In genomic region chr12:24845615-24846014, GRCh38 we compare ENCODE assay signal across 2 cellular contexts.
TF ChIP-seq lines count a peak whose summit lies in the region.

No MANE protein-coding gene starts in this region.

TF ChIP-seq in SK-N-SH treated with all-trans-retinoic acid at 6 μM for 48 hours, 23 proteins besides CTCF, POLR2A, EP300 and RAD21 (continued from another document):
- TF ChIP-seq TSHZ2 (CRISPR knock-in tag; IDR thresholded peaks at IDR 0.05) (no peak), ZFP3 (CRISPR knock-in tag; IDR thresholded peaks at IDR 0.05) (no peak), ARNTL (CRISPR knock-in tag; IDR thresholded peaks at IDR 0.05; ENCODE audit: borderline replicate concordance, low read depth) (no peak), TCF4 (CRISPR knock-in tag; IDR thresholded peaks at IDR 0.05; ENCODE audit: borderline replicate concordance) (no peak), ISL1 (CRISPR knock-in tag; IDR thresholded peaks at IDR 0.05) (no peak), ZC3H10 (CRISPR knock-in tag; IDR thresholded peaks at IDR 0.05) (no peak), ZFP30 (CRISPR knock-in tag; IDR thresholded peaks at IDR 0.05) (no peak), CSDC2 (CRISPR knock-in tag; IDR thresholded peaks at IDR 0.05) (no peak), BACH2 (CRISPR knock-in tag; IDR thresholded peaks at IDR 0.05; ENCODE audit: borderline replicate concordance) (no peak)

TF ChIP-seq in SK-N-SH, 30 proteins besides CTCF, POLR2A, EP300 and RAD21 (continued from another document):
- TF ChIP-seq PBX3 (IDR thresholded peaks at IDR 0.05): no peak
